ENCODE assay signal across 1 cellular context in the genomic region with DNA sequence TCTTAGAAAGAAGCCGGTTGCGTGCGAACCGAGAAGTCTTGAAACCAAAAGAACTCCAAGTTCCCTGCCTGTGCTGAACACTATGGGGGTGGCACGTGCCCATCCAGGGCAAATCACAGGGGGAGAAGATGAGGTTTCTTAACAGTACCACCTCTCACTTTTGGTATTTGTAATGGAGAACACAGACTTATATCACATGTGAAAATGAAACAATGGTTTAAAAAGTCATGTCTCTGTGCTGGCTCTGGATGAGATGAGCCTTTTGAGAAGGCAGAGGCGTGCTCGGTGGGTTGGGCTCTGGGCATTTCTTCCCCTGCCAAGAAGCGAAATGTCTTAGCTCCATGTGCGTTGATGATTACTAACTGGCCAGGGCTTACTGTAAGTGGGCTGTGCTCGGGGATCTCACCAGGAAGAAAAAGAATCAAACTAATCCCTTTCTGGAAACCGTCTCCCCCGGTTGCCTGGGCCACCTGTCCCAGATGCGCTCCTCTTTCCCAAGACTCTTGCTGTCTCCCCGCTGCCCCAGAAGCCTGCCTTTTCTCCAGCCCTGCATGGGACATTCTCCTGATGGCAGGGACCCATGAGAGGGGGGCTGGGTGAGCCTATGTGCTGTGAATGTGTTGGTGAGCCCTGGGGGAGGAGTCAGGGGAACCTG.
TF ChIP-seq lines count a peak whose summit lies in the region.

No MANE protein-coding gene starts in this region.

TF ChIP-seq in GM12878, 131 proteins besides CTCF, POLR2A, EP300 and RAD21 (continued from another document and continues in another):
- TF ChIP-seq, protein P1, sequence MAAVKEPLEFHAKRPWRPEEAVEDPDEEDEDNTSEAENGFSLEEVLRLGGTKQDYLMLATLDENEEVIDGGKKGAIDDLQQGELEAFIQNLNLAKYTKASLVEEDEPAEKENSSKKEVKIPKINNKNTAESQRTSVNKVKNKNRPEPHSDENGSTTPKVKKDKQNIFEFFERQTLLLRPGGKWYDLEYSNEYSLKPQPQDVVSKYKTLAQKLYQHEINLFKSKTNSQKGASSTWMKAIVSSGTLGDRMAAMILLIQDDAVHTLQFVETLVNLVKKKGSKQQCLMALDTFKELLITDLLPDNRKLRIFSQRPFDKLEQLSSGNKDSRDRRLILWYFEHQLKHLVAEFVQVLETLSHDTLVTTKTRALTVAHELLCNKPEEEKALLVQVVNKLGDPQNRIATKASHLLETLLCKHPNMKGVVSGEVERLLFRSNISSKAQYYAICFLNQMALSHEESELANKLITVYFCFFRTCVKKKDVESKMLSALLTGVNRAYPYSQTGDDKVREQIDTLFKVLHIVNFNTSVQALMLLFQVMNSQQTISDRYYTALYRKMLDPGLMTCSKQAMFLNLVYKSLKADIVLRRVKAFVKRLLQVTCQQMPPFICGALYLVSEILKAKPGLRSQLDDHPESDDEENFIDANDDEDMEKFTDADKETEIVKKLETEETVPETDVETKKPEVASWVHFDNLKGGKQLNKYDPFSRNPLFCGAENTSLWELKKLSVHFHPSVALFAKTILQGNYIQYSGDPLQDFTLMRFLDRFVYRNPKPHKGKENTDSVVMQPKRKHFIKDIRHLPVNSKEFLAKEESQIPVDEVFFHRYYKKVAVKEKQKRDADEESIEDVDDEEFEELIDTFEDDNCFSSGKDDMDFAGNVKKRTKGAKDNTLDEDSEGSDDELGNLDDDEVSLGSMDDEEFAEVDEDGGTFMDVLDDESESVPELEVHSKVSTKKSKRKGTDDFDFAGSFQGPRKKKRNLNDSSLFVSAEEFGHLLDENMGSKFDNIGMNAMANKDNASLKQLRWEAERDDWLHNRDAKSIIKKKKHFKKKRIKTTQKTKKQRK (IDR thresholded peaks at IDR 0.05; ENCODE audit: low read depth, low read length), result no peak
- TF ChIP-seq, protein P2, sequence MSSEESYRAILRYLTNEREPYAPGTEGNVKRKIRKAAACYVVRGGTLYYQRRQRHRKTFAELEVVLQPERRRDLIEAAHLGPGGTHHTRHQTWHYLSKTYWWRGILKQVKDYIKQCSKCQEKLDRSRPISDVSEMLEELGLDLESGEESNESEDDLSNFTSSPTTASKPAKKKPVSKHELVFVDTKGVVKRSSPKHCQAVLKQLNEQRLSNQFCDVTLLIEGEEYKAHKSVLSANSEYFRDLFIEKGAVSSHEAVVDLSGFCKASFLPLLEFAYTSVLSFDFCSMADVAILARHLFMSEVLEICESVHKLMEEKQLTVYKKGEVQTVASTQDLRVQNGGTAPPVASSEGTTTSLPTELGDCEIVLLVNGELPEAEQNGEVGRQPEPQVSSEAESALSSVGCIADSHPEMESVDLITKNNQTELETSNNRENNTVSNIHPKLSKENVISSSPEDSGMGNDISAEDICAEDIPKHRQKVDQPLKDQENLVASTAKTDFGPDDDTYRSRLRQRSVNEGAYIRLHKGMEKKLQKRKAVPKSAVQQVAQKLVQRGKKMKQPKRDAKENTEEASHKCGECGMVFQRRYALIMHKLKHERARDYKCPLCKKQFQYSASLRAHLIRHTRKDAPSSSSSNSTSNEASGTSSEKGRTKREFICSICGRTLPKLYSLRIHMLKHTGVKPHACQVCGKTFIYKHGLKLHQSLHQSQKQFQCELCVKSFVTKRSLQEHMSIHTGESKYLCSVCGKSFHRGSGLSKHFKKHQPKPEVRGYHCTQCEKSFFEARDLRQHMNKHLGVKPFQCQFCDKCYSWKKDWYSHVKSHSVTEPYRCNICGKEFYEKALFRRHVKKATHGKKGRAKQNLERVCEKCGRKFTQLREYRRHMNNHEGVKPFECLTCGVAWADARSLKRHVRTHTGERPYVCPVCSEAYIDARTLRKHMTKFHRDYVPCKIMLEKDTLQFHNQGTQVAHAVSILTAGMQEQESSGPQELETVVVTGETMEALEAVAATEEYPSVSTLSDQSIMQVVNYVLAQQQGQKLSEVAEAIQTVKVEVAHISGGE (CRISPR knock-in tag; IDR thresholded peaks at IDR 0.05), result no peak
- no peak for TF ChIP-seq JUND (IDR thresholded peaks at IDR 0.05; ENCODE audit: low read depth, low read length)
- no peak for TF ChIP-seq RFX5 (IDR thresholded peaks at IDR 0.05; ENCODE audit: low read depth, low read length)
- TF ChIP-seq, protein P3, sequence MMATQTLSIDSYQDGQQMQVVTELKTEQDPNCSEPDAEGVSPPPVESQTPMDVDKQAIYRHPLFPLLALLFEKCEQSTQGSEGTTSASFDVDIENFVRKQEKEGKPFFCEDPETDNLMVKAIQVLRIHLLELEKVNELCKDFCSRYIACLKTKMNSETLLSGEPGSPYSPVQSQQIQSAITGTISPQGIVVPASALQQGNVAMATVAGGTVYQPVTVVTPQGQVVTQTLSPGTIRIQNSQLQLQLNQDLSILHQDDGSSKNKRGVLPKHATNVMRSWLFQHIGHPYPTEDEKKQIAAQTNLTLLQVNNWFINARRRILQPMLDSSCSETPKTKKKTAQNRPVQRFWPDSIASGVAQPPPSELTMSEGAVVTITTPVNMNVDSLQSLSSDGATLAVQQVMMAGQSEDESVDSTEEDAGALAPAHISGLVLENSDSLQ (IDR thresholded peaks at IDR 0.05), result no peak
- TF ChIP-seq, protein P4, sequence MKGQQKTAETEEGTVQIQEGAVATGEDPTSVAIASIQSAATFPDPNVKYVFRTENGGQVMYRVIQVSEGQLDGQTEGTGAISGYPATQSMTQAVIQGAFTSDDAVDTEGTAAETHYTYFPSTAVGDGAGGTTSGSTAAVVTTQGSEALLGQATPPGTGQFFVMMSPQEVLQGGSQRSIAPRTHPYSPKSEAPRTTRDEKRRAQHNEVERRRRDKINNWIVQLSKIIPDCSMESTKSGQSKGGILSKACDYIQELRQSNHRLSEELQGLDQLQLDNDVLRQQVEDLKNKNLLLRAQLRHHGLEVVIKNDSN (IDR thresholded peaks at IDR 0.05; ENCODE audit: borderline replicate concordance, extremely low read length, insufficient read depth, low read depth, low read length), result peak; percentile 76
- TF ChIP-seq, protein P5, sequence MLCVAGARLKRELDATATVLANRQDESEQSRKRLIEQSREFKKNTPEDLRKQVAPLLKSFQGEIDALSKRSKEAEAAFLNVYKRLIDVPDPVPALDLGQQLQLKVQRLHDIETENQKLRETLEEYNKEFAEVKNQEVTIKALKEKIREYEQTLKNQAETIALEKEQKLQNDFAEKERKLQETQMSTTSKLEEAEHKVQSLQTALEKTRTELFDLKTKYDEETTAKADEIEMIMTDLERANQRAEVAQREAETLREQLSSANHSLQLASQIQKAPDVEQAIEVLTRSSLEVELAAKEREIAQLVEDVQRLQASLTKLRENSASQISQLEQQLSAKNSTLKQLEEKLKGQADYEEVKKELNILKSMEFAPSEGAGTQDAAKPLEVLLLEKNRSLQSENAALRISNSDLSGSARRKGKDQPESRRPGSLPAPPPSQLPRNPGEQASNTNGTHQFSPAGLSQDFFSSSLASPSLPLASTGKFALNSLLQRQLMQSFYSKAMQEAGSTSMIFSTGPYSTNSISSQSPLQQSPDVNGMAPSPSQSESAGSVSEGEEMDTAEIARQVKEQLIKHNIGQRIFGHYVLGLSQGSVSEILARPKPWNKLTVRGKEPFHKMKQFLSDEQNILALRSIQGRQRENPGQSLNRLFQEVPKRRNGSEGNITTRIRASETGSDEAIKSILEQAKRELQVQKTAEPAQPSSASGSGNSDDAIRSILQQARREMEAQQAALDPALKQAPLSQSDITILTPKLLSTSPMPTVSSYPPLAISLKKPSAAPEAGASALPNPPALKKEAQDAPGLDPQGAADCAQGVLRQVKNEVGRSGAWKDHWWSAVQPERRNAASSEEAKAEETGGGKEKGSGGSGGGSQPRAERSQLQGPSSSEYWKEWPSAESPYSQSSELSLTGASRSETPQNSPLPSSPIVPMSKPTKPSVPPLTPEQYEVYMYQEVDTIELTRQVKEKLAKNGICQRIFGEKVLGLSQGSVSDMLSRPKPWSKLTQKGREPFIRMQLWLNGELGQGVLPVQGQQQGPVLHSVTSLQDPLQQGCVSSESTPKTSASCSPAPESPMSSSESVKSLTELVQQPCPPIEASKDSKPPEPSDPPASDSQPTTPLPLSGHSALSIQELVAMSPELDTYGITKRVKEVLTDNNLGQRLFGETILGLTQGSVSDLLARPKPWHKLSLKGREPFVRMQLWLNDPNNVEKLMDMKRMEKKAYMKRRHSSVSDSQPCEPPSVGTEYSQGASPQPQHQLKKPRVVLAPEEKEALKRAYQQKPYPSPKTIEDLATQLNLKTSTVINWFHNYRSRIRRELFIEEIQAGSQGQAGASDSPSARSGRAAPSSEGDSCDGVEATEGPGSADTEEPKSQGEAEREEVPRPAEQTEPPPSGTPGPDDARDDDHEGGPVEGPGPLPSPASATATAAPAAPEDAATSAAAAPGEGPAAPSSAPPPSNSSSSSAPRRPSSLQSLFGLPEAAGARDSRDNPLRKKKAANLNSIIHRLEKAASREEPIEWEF (IDR thresholded peaks at IDR 0.05; ENCODE audit: insufficient replicate concordance, low read depth, low read length), result no peak
- TF ChIP-seq MYC (IDR thresholded peaks at IDR 0.05; ENCODE audit: insufficient read depth, insufficient read length, insufficient replicate concordance, low read length, severe bottlenecking), result no peak
- TF ChIP-seq, protein P6, sequence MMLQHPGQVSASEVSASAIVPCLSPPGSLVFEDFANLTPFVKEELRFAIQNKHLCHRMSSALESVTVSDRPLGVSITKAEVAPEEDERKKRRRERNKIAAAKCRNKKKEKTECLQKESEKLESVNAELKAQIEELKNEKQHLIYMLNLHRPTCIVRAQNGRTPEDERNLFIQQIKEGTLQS (IDR thresholded peaks at IDR 0.05; ENCODE audit: borderline replicate concordance, extremely low read depth, low read depth, low read length), result no peak
- TF ChIP-seq CHD2 (IDR thresholded peaks at IDR 0.05; ENCODE audit: borderline replicate concordance, low read depth, low read length), result no peak
- TF ChIP-seq NFIC (IDR thresholded peaks at IDR 0.05; ENCODE audit: low read depth, low read length), result peak; percentile 84
- no peak for TF ChIP-seq GABPA (IDR thresholded peaks at IDR 0.05; ENCODE audit: low read depth)
- TF ChIP-seq ZZZ3 (IDR thresholded peaks at IDR 0.05; ENCODE audit: control insufficient read depth, insufficient read length, low read depth), result no peak
- TF ChIP-seq RBBP5 (conservative IDR thresholded peaks at IDR 0.05), result no peak
- TF ChIP-seq JUNB (IDR thresholded peaks at IDR 0.05), result peak; percentile 54; the same call in 1 of the 2 replicates
- no peak for TF ChIP-seq NR2F1 (conservative IDR thresholded peaks at IDR 0.05)
- no peak for TF ChIP-seq SRF (IDR thresholded peaks at IDR 0.05; ENCODE audit: low read depth in 2 of 2, low read length in 2 of 2)
- peak; percentile 96 for TF ChIP-seq EED (IDR thresholded peaks at IDR 0.05; ENCODE audit: low read depth)
- TF ChIP-seq, protein P7, sequence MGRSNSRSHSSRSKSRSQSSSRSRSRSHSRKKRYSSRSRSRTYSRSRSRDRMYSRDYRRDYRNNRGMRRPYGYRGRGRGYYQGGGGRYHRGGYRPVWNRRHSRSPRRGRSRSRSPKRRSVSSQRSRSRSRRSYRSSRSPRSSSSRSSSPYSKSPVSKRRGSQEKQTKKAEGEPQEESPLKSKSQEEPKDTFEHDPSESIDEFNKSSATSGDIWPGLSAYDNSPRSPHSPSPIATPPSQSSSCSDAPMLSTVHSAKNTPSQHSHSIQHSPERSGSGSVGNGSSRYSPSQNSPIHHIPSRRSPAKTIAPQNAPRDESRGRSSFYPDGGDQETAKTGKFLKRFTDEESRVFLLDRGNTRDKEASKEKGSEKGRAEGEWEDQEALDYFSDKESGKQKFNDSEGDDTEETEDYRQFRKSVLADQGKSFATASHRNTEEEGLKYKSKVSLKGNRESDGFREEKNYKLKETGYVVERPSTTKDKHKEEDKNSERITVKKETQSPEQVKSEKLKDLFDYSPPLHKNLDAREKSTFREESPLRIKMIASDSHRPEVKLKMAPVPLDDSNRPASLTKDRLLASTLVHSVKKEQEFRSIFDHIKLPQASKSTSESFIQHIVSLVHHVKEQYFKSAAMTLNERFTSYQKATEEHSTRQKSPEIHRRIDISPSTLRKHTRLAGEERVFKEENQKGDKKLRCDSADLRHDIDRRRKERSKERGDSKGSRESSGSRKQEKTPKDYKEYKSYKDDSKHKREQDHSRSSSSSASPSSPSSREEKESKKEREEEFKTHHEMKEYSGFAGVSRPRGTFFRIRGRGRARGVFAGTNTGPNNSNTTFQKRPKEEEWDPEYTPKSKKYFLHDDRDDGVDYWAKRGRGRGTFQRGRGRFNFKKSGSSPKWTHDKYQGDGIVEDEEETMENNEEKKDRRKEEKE (IDR thresholded peaks at IDR 0.05), result no peak
- TF ChIP-seq MTA2 (IDR thresholded peaks at IDR 0.05; ENCODE audit: low read depth), result peak; percentile 32
- no peak for TF ChIP-seq HDGF (IDR thresholded peaks at IDR 0.05)
- TF ChIP-seq, protein P8, sequence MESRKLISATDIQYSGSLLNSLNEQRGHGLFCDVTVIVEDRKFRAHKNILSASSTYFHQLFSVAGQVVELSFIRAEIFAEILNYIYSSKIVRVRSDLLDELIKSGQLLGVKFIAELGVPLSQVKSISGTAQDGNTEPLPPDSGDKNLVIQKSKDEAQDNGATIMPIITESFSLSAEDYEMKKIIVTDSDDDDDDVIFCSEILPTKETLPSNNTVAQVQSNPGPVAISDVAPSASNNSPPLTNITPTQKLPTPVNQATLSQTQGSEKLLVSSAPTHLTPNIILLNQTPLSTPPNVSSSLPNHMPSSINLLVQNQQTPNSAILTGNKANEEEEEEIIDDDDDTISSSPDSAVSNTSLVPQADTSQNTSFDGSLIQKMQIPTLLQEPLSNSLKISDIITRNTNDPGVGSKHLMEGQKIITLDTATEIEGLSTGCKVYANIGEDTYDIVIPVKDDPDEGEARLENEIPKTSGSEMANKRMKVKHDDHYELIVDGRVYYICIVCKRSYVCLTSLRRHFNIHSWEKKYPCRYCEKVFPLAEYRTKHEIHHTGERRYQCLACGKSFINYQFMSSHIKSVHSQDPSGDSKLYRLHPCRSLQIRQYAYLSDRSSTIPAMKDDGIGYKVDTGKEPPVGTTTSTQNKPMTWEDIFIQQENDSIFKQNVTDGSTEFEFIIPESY (IDR thresholded peaks at IDR 0.05), result no peak
- TF ChIP-seq ETV6 (conservative IDR thresholded peaks at IDR 0.05 in 1 of 2, IDR thresholded peaks at IDR 0.05 in 1 of 2; ENCODE audit: borderline replicate concordance in 1 of 2, low read depth in 1 of 2), result no peak
- no peak for TF ChIP-seq NBN (IDR thresholded peaks at IDR 0.05)
- TF ChIP-seq MTA3 (IDR thresholded peaks at IDR 0.05; ENCODE audit: borderline replicate concordance, low read length), result no peak
- TF ChIP-seq CHD1 (IDR thresholded peaks at IDR 0.05; ENCODE audit: low read depth, low read length), result no peak
